ENCODE assay signal across 23 cellular contexts in genomic region chr12:1926274-1926673, GRCh38. TPM values are rescaled to one million over a fixed set of nuclear protein-coding genes. Genes with fewer than 3 reads are reported as not detected.
DNase-seq lines count a peak whose midpoint lies in the region; ATAC-seq and TF ChIP-seq lines count a peak whose summit lies in the region.
"Had no signal": no experiment of that assay in that cellular context is flagged by ENCODE, and none has a peak within 500 bp of the region (broad histone marks: within the 10 kb centered on the region; RNA-seq: fewer than 3 reads in every experiment).

No MANE protein-coding gene starts in this region.

- H3K27me3 Mint-ChIP-seq in nephron progenitor cell (ENCODE audit: low read depth, poor library complexity): peaks cover 14% of the 10 kb centered on the region

- H3K27ac ChIP-seq in BLaER1 treated with 17β-estradiol and CSF1 and Interleukin-3, amounts not matched to agents 10 nM and 100 nM: peak overlapping the region in 1 of 11 experiments; percentile 70; a peak in 2 of 22 replicates
- H3K27ac ChIP-seq in Karpas-422 (ENCODE audit: low read length): no peak overlapping the region
- H3K27ac ChIP-seq in colonic mucosa: no peak overlapping the region
- H3K27ac ChIP-seq in lung (ENCODE audit: low read depth in 1 of 2, low read length in 1 of 2): no peak overlapping the region
- H3K27ac ChIP-seq: neural progenitor cell, upper lobe of right lung had no signal

- no peaks in the 10 kb centered on the region for H3K9me3 ChIP-seq in BLaER1 treated with 17β-estradiol and CSF1 and Interleukin-3, amounts not matched to agents 10 nM and 100 nM (replicated peaks in 1 of 11)
- no peaks in the 10 kb centered on the region for H3K9me3 ChIP-seq in Karpas-422 (ENCODE audit: low read length)
- no peaks in the 10 kb centered on the region for H3K9me3 ChIP-seq in colonic mucosa
- H3K9me3 ChIP-seq in lung (ENCODE audit: control insufficient read depth in 2 of 2, insufficient read depth in 1 of 2, low read length in 1 of 2): no peaks in the 10 kb centered on the region
- H3K9me3 ChIP-seq: upper lobe of right lung had no signal

- no peaks in the 10 kb centered on the region for H3K36me3 Mint-ChIP-seq in nephron progenitor cell (ENCODE audit: low read depth)
- H3K36me3 Mint-ChIP-seq: neural progenitor cell had no signal

- no peak overlapping the region for H3K4me3 Mint-ChIP-seq in nephron progenitor cell
- H3K4me3 Mint-ChIP-seq: neural progenitor cell had no signal

- intact Hi-C loops in colonic mucosa (cut with DNase I): loop anchor here (5.0 kb wide), 1 partner anchor 119 kb away; no protein-coding TSS in a partner anchor

- H3K36me3 ChIP-seq in BLaER1 treated with 17β-estradiol and CSF1 and Interleukin-3, amounts not matched to agents 10 nM and 100 nM: no peaks in the 10 kb centered on the region
- H3K36me3 ChIP-seq in Karpas-422 (ENCODE audit: insufficient read depth, low read length) (no peaks in the 10 kb centered on the region), colonic mucosa (no peaks in the 10 kb centered on the region), lung (ENCODE audit: control insufficient read depth in 2 of 2, insufficient read depth in 2 of 2, low read length in 2 of 2) (no peaks in the 10 kb centered on the region)
- H3K36me3 ChIP-seq: neural progenitor cell, upper lobe of right lung had no signal

- H3K9ac ChIP-seq in BLaER1 treated with 17β-estradiol and CSF1 and Interleukin-3, amounts not matched to agents 10 nM and 100 nM: no peak overlapping the region
- no peak overlapping the region for H3K9ac ChIP-seq in Karpas-422 (ENCODE audit: low read length)
- no peak overlapping the region for H3K9ac ChIP-seq in colonic mucosa (ENCODE audit: low read depth in 2 of 2, low read length in 2 of 2)
- H3K9ac ChIP-seq: neural progenitor cell had no signal

- no peak overlapping the region for H2AFZ ChIP-seq in Karpas-422 (ENCODE audit: low read length)
- H2AFZ ChIP-seq: neural progenitor cell had no signal

- 86 to 94% methylated on average over 6 of the region's 6 CpGs for WGBS in lung, 2 donors

- peaks cover 63 to 97% (median 95%) of the 10 kb centered on the region in 10 experiments for H3K4me1 ChIP-seq in BLaER1 treated with 17β-estradiol and CSF1 and Interleukin-3, amounts not matched to agents 10 nM and 100 nM
- peaks cover 39% of the 10 kb centered on the region for H3K4me1 ChIP-seq in Karpas-422 (ENCODE audit: low read length)
- H3K4me1 ChIP-seq in colonic mucosa: no peaks in the 10 kb centered on the region
- H3K4me1 ChIP-seq in lung (ENCODE audit: control insufficient read depth in 2 of 2, insufficient read depth in 2 of 2, low read length in 2 of 2): no peaks in the 10 kb centered on the region
- H3K4me1 ChIP-seq: upper lobe of right lung had no signal

- peak overlapping the region in 8 of 11 experiments; percentile 25 to 96 (median 84); a peak in 15 of 22 replicates for H3K4me2 ChIP-seq in BLaER1 treated with 17β-estradiol and CSF1 and Interleukin-3, amounts not matched to agents 10 nM and 100 nM
- H3K4me2 ChIP-seq in Karpas-422 (ENCODE audit: low read depth, low read length, poor library complexity, severe bottlenecking): no peak overlapping the region
- H3K4me2 ChIP-seq: neural progenitor cell had no signal

- DNase-seq in Karpas-422 (peak; percentile 17), colonic mucosa (peak; percentile 9), lung (ENCODE audit: low spot score) (peak; percentile 24), nephron progenitor cell (no peak), NCI-H2171 (lab: John Stamatoyannopoulos, UW) (no peak)
- DNase-seq: activated gamma-delta T cell treated with Interleukin-2 at 50 U/mL for 16 hours; amniotic stem cell; DMS79; effector CD4-positive, alpha-beta T cell; KG1; left colon; midbrain; NCI-H1048; NCI-H2029 treated with DMSO at 0.1 percent for 48 hours; RPMI8226; stimulated activated CD4-positive, alpha-beta T cell treated with anti-CD3 and anti-CD28 coated beads, Interleukin-4, amount 100 ng/mL, for 1 hour; upper lobe of right lung had no signal

- H3K9me2 ChIP-seq in Karpas-422 (replicated peaks; ENCODE audit: insufficient read depth, low read length): no peaks in the 10 kb centered on the region

- no peaks in the 10 kb centered on the region for H3K27me3 ChIP-seq in BLaER1 treated with 17β-estradiol and CSF1 and Interleukin-3, amounts not matched to agents 10 nM and 100 nM
- H3K27me3 ChIP-seq in Karpas-422 (ENCODE audit: low read length) (no peaks in the 10 kb centered on the region), colonic mucosa (no peaks in the 10 kb centered on the region), lung (ENCODE audit: control insufficient read depth, insufficient read depth) (no peaks in the 10 kb centered on the region)
- H3K27me3 ChIP-seq: neural progenitor cell had no signal

- H3K27ac Mint-ChIP-seq in nephron progenitor cell: no peak overlapping the region
- H3K27ac Mint-ChIP-seq: neural progenitor cell had no signal

- H3K4me3 ChIP-seq in BLaER1 treated with 17β-estradiol and CSF1 and Interleukin-3, amounts not matched to agents 10 nM and 100 nM: no peak overlapping the region
- H3K4me3 ChIP-seq in Karpas-422 (ENCODE audit: low read length): no peak overlapping the region
- no peak overlapping the region for H3K4me3 ChIP-seq in colonic mucosa
- H3K4me3 ChIP-seq in lung: no peak overlapping the region
- H3K4me3 ChIP-seq: neural progenitor cell, upper lobe of right lung had no signal

- ATAC-seq in lung (ENCODE audit: insufficient read depth, low FRiP score): no peak
- no peak for ATAC-seq in HG02970 (IDR thresholded peaks at IDR 0.05; ENCODE audit: low FRiP score, unreplicated experiment)
- no peak for ATAC-seq in GM18870 (IDR thresholded peaks at IDR 0.05; ENCODE audit: unreplicated experiment)
- ATAC-seq: esophagus mucosa, left colon, upper lobe of right lung had no signal

- H3K79me2 ChIP-seq in Karpas-422 (ENCODE audit: low read length): no peaks in the 10 kb centered on the region

- no peaks in the 10 kb centered on the region for H3K9me3 Mint-ChIP-seq in nephron progenitor cell

- no peaks in the 10 kb centered on the region for H4K20me1 ChIP-seq in BLaER1 treated with 17β-estradiol and CSF1 and Interleukin-3, amounts not matched to agents 10 nM and 100 nM
- no peaks in the 10 kb centered on the region for H4K20me1 ChIP-seq in Karpas-422 (ENCODE audit: insufficient read depth, low read depth, low read length)

- no peak for TF ChIP-seq CTCF in colonic mucosa (IDR thresholded peaks at IDR 0.05)
- TF ChIP-seq CTCF in lung (IDR thresholded peaks at IDR 0.05; ENCODE audit: control extremely low read depth, extremely low read depth): no peak
- no peak for TF ChIP-seq CTCF in nephron progenitor cell (IDR thresholded peaks at IDR 0.05)

- H3K4me1 Mint-ChIP-seq in nephron progenitor cell: peaks cover 70% of the 10 kb centered on the region

RNA-seq across cellular contexts. Expression of gene CACNA2D4, which starts 7.8 kb away (rescaled TPM):
- 0.22 and 0.37 TPM in 2 replicates for total RNA-seq in Karpas-422 (2014; rRNA removed; shearing (Covaris generic); ENCODE audit: low replicate concordance)
- total RNA-seq in colonic mucosa (1 to 10 TPM; 3.3 to 3.7 TPM), lung (10 to 100 TPM in 1 of 2 donors, 1 to 10 TPM in 1; 1.5 to 12.6 TPM)
- polyA plus RNA-seq in lung: 10 to 100 TPM in 1 of 2 donors, 1 to 10 TPM in 1; 2.9 to 11.7 TPM
- total RNA-seq: H4 had no signal

Comparison
In these comparisons a context has a peak if more than half of its experiments do, and no peak if none do; other contexts are left out.
1. DNase-seq: peak in Karpas-422 (single experiment), colonic mucosa (single experiment) and lung (single experiment); none in nephron progenitor cell (single experiment) and NCI-H2171 (single experiment).